ENCODE assay signal across 18 cellular contexts in genomic region chr15:28112962-28113361, GRCh38. TPM values are rescaled to one million over a fixed set of nuclear protein-coding genes. Genes with fewer than 3 reads are reported as not detected.
DNase-seq lines count a peak whose midpoint lies in the region; ATAC-seq and TF ChIP-seq lines count a peak whose summit lies in the region.
"Had no signal": no experiment of that assay in that cellular context is flagged by ENCODE, and none has a peak within 500 bp of the region (broad histone marks: within the 10 kb centered on the region; RNA-seq: fewer than 3 reads in every experiment).

No MANE protein-coding gene starts in this region.

- H3K27ac ChIP-seq in upper lobe of right lung = no peak overlapping the region
- H3K27ac ChIP-seq: BLaER1 treated with 17β-estradiol and CSF1 and Interleukin-3, amounts not matched to agents 10 nM and 100 nM; GM23248 had no signal

- peaks cover 1% of the 10 kb centered on the region for H3K4me1 Mint-ChIP-seq in activated naive CD4-positive, alpha-beta T cell treated with anti-CD3 and anti-CD28 coated beads, Interleukin-2, amount 10 ng/mL, durations not matched to agents 7 days and 5 days

- no peak for TF ChIP-seq CTCF in upper lobe of right lung (IDR thresholded peaks at IDR 0.05)
- TF ChIP-seq CTCF in foreskin fibroblast (IDR thresholded peaks at IDR 0.05; ENCODE audit: low read depth, low read length) = no peak

- H3K4me1 ChIP-seq in upper lobe of right lung = no peaks in the 10 kb centered on the region
- H3K4me1 ChIP-seq: HAP-1 had no signal

- H3K36me3 Mint-ChIP-seq in activated naive CD4-positive, alpha-beta T cell treated with anti-CD3 and anti-CD28 coated beads, Interleukin-2, amount 10 ng/mL, durations not matched to agents 7 days and 5 days = peaks cover 17% of the 10 kb centered on the region

- CTCF ChIA-PET in activated naive CD4-positive, alpha-beta T cell treated with anti-CD3 and anti-CD28 coated beads, Interleukin-2, amount 10 ng/mL, durations not matched to agents 7 days and 5 days (lab: Charles Lee) = no interaction called here

- DNase-seq in activated naive CD4-positive, alpha-beta T cell treated with anti-CD3 and anti-CD28 coated beads, Interleukin-2, amount 10 ng/mL, durations not matched to agents 7 days and 5 days = peak; percentile 6
- no peak for DNase-seq in activated naive CD4-positive, alpha-beta T cell treated with Interleukin-2 at 50 U/mL for 16 hours
- DNase-seq in islet precursor cell = peak; percentile 35
- peak; percentile 39 for DNase-seq in sciatic nerve (ENCODE audit: low spot score)
- peak; percentile 57 for DNase-seq in upper lobe of right lung
- DNase-seq in foreskin fibroblast = no peak
- DNase-seq in stimulated activated naive CD8-positive, alpha-beta T cell treated with anti-CD3 and anti-CD28 coated beads, Interleukin-15, Interleukin-2, amounts not matched to agents 100 U/mL and 50 U/mL, for 24 hours = no peak
- DNase-seq: Calu3; CD8-positive, alpha-beta T cell; DMS79 treated with DMSO at 0.1 percent for 48 hours; GF-D8; GM23248; IMR-90 had no signal

- no peaks in the 10 kb centered on the region for H3K27me3 ChIP-seq in upper lobe of right lung

- intact Hi-C loops in sciatic nerve (cut with DNase I) (no loop called here), upper lobe of right lung (cut with DNase I) (no loop called here)

- H3K9me3 ChIP-seq in upper lobe of right lung = no peaks in the 10 kb centered on the region
- H3K9me3 ChIP-seq: BLaER1 treated with 17β-estradiol and CSF1 and Interleukin-3, amounts not matched to agents 10 nM and 100 nM; HAP-1 had no signal

- H3K36me3 ChIP-seq in upper lobe of right lung = peaks cover 65% of the 10 kb centered on the region

- H3K27me3 Mint-ChIP-seq in activated naive CD4-positive, alpha-beta T cell treated with anti-CD3 and anti-CD28 coated beads, Interleukin-2, amount 10 ng/mL, durations not matched to agents 7 days and 5 days = peaks cover 7% of the 10 kb centered on the region

- H3K27ac Mint-ChIP-seq in activated naive CD4-positive, alpha-beta T cell treated with anti-CD3 and anti-CD28 coated beads, Interleukin-2, amount 10 ng/mL, durations not matched to agents 7 days and 5 days = no peak overlapping the region
- H3K27ac Mint-ChIP-seq: B cell; CD8-positive, alpha-beta T cell had no signal

- no peak overlapping the region for H3K4me3 Mint-ChIP-seq in activated naive CD4-positive, alpha-beta T cell treated with anti-CD3 and anti-CD28 coated beads, Interleukin-2, amount 10 ng/mL, durations not matched to agents 7 days and 5 days
- H3K4me3 Mint-ChIP-seq: B cell; CD8-positive, alpha-beta T cell had no signal

- no peaks in the 10 kb centered on the region for H3K9me3 Mint-ChIP-seq in activated naive CD4-positive, alpha-beta T cell treated with anti-CD3 and anti-CD28 coated beads, Interleukin-2, amount 10 ng/mL, durations not matched to agents 7 days and 5 days
- H3K9me3 Mint-ChIP-seq: CD8-positive, alpha-beta T cell had no signal

- no peak for ATAC-seq in sciatic nerve
- no peak for ATAC-seq in upper lobe of right lung
- ATAC-seq in stimulated activated naive CD8-positive, alpha-beta T cell treated with anti-CD3 and anti-CD28 coated beads, Interleukin-15, Interleukin-2, amounts not matched to agents 100 U/mL and 50 U/mL, for 24 hours = no peak
- ATAC-seq in HG02642 (IDR thresholded peaks at IDR 0.05; ENCODE audit: poor library complexity, unreplicated experiment) = no peak
- ATAC-seq: CD8-positive, alpha-beta T cell had no signal

- H3K4me3 ChIP-seq in upper lobe of right lung (no peak overlapping the region), foreskin fibroblast (ENCODE audit: low read depth in 1 of 2, low read length in 2 of 2) (no peak overlapping the region)
- H3K4me3 ChIP-seq: BLaER1 treated with 17β-estradiol and CSF1 and Interleukin-3, amounts not matched to agents 10 nM and 100 nM; GM23248; HAP-1 had no signal

RNA-seq across cellular contexts. Expression of gene OCA2, which starts 13.8 kb away (rescaled TPM):
- 0.98 TPM for total RNA-seq in sciatic nerve
- total RNA-seq in upper lobe of right lung = 0.55 TPM
- total RNA-seq: A172; Calu3; CD8-positive, alpha-beta T cell; GM23248 had no signal

Comparison
In these comparisons a context has a peak if more than half of its experiments do, and no peak if none do; other contexts are left out.
1. DNase-seq: peak in activated naive CD4-positive, alpha-beta T cell treated with anti-CD3 and anti-CD28 coated beads, Interleukin-2, amount 10 ng/mL, durations not matched to agents 7 days and 5 days (single experiment), islet precursor cell (single experiment), sciatic nerve (single experiment) and upper lobe of right lung (single experiment); none in activated naive CD4-positive, alpha-beta T cell treated with Interleukin-2 at 50 U/mL for 16 hours (single experiment), foreskin fibroblast (0 of 2) and stimulated activated naive CD8-positive, alpha-beta T cell treated with anti-CD3 and anti-CD28 coated beads, Interleukin-15, Interleukin-2, amounts not matched to agents 100 U/mL and 50 U/mL, for 24 hours (single experiment).